ENCODE assay signal across 13 cellular contexts in genomic region chr9:4555251-4555650, GRCh38.
DNase-seq lines count a peak whose midpoint lies in the region; ATAC-seq and TF ChIP-seq lines count a peak whose summit lies in the region.
"Had no signal": no experiment of that assay in that cellular context is flagged by ENCODE, and none has a peak within 500 bp of the region (broad histone marks: within the 10 kb centered on the region; RNA-seq: fewer than 3 reads in every experiment).

No MANE protein-coding gene starts in this region.

- H2AFZ ChIP-seq in ACC112 (ENCODE audit: low read length, unreplicated experiment) (no peak overlapping the region), GM23248 (no peak overlapping the region), hepatocyte (no peak overlapping the region)

- H3K36me3 ChIP-seq in ACC112 (ENCODE audit: insufficient read depth, low read length): no peaks in the 10 kb centered on the region
- no peaks in the 10 kb centered on the region for H3K36me3 ChIP-seq in GM23248 (ENCODE audit: low read depth)
- H3K36me3 ChIP-seq in hepatocyte (replicated peaks; ENCODE audit: insufficient read depth, low read depth): no peaks in the 10 kb centered on the region

- no peaks in the 10 kb centered on the region for H3K9me3 Mint-ChIP-seq in activated CD8-positive, alpha-beta T cell treated with anti-CD3 and anti-CD28 coated beads, Interleukin-2, amount 10 ng/mL, durations not matched to agents 7 days and 5 days (ENCODE audit: insufficient read depth)
- H3K9me3 Mint-ChIP-seq: activated CD8-positive, alpha-beta T cell treated with anti-CD3 and anti-CD28 coated beads for 36 hours had no signal

- H4K20me1 ChIP-seq in GM23248 (ENCODE audit: insufficient read depth): no peaks in the 10 kb centered on the region
- no peaks in the 10 kb centered on the region for H4K20me1 ChIP-seq in hepatocyte (ENCODE audit: insufficient read depth, poor library complexity, severe bottlenecking)

- peaks cover 6% of the 10 kb centered on the region for H3K4me1 Mint-ChIP-seq in activated CD8-positive, alpha-beta T cell treated with anti-CD3 and anti-CD28 coated beads, Interleukin-2, amount 10 ng/mL, durations not matched to agents 7 days and 5 days (ENCODE audit: low read depth)

- no peak overlapping the region for H3K4me2 ChIP-seq in GM23248 (ENCODE audit: unreplicated experiment)
- H3K4me2 ChIP-seq in hepatocyte: no peak overlapping the region

- H3K4me3 ChIP-seq in ACC112 (ENCODE audit: low read depth, low read length) (peak overlapping the region; percentile 16; the same call in 1 of the 2 replicates), GM23248 (no peak overlapping the region), hepatocyte (no peak overlapping the region)
- H3K4me3 ChIP-seq: SK-N-MC had no signal

- H3K27me3 ChIP-seq in ACC112 (ENCODE audit: insufficient read depth, low read length): no peaks in the 10 kb centered on the region
- H3K27me3 ChIP-seq in GM23248 (replicated peaks; ENCODE audit: insufficient read depth): no peaks in the 10 kb centered on the region
- no peaks in the 10 kb centered on the region for H3K27me3 ChIP-seq in hepatocyte

- no peaks in the 10 kb centered on the region for H3K36me3 Mint-ChIP-seq in activated CD8-positive, alpha-beta T cell treated with anti-CD3 and anti-CD28 coated beads, Interleukin-2, amount 10 ng/mL, durations not matched to agents 7 days and 5 days (ENCODE audit: low read depth)

- CTCF ChIA-PET in activated CD8-positive, alpha-beta T cell treated with anti-CD3 and anti-CD28 coated beads, Interleukin-2, amount 10 ng/mL, durations not matched to agents 7 days and 5 days (lab: Charles Lee): interaction anchor here (1.5 kb wide), 1 partner anchor 17 kb away, joined by 5 read pairs; no protein-coding TSS in a partner anchor

- H3K4me1 ChIP-seq in ACC112 (ENCODE audit: control insufficient read depth, insufficient read depth, low read length, unreplicated experiment) (peaks cover 24% of the 10 kb centered on the region), GM23248 (ENCODE audit: insufficient read depth) (peaks cover 18% of the 10 kb centered on the region), hepatocyte (ENCODE audit: insufficient read depth) (peaks cover 12% of the 10 kb centered on the region)

- H3K9ac ChIP-seq in GM23248: no peak overlapping the region

- in situ Hi-C loops in GM23248 (cut with MboI): no loop called here

- DNase-seq in GM23248 (peak; percentile 58), RPMI7951 (ENCODE audit: low read depth) (peak; percentile 24), fibroblast of peridontal ligament (ENCODE audit: extremely low read depth) (peak; percentile 64), hepatocyte (ENCODE audit: low spot score) (no peak), COLO829 (ENCODE audit: low spot score) (no peak)
- DNase-seq in activated CD8-positive, alpha-beta T cell treated with anti-CD3 and anti-CD28 coated beads, Interleukin-2, amount 10 ng/mL, durations not matched to agents 7 days and 5 days: no peak
- DNase-seq: activated CD8-positive, alpha-beta T cell treated with anti-CD3 and anti-CD28 coated beads for 36 hours; anterior cingulate cortex; C1 segment of cervical spinal cord; NCI-H1930 had no signal

- POLR2A ChIA-PET in activated CD8-positive, alpha-beta T cell treated with anti-CD3 and anti-CD28 coated beads, Interleukin-2, amount 10 ng/mL, durations not matched to agents 7 days and 5 days (lab: Charles Lee): no interaction called here

- H3K79me2 ChIP-seq in ACC112 (ENCODE audit: control insufficient read depth, insufficient read depth, low read length, unreplicated experiment): no peaks in the 10 kb centered on the region
- H3K79me2 ChIP-seq in GM23248 (ENCODE audit: insufficient read depth): no peaks in the 10 kb centered on the region
- H3K79me2 ChIP-seq in hepatocyte: no peaks in the 10 kb centered on the region

- H3K9me2 ChIP-seq in GM23248 (ENCODE audit: insufficient read depth) (no peaks in the 10 kb centered on the region), hepatocyte (replicated peaks; ENCODE audit: insufficient read depth) (no peaks in the 10 kb centered on the region)

- H3K27me3 Mint-ChIP-seq in activated CD8-positive, alpha-beta T cell treated with anti-CD3 and anti-CD28 coated beads, Interleukin-2, amount 10 ng/mL, durations not matched to agents 7 days and 5 days (ENCODE audit: low read depth): peaks cover 4% of the 10 kb centered on the region
- H3K27me3 Mint-ChIP-seq: activated CD8-positive, alpha-beta T cell treated with anti-CD3 and anti-CD28 coated beads for 36 hours had no signal

- H3K27ac Mint-ChIP-seq in activated CD8-positive, alpha-beta T cell treated with anti-CD3 and anti-CD28 coated beads, Interleukin-2, amount 10 ng/mL, durations not matched to agents 7 days and 5 days: no peak overlapping the region
- H3K27ac Mint-ChIP-seq: activated CD8-positive, alpha-beta T cell treated with anti-CD3 and anti-CD28 coated beads for 36 hours had no signal

- TF ChIP-seq CTCF in hepatocyte (IDR thresholded peaks at IDR 0.05; ENCODE audit: poor library complexity): no peak

- H3K27ac ChIP-seq in ACC112 (ENCODE audit: low read depth, low read length) (peak overlapping the region; percentile 75), GM23248 (no peak overlapping the region), hepatocyte (no peak overlapping the region)
- H3K27ac ChIP-seq: SK-N-MC had no signal

- WGBS in GM23248 (ENCODE audit: low coverage in 1 of 2, low lambda C conversion rate in 2 of 2, missing lambda C conversion rate in 2 of 2), 2 experiments: 61 to 79% methylated on average over 2 of the region's 2 CpGs
- 27% methylated on average over 2 of the region's 2 CpGs for WGBS in hepatocyte (ENCODE audit: low lambda C conversion rate, missing lambda C conversion rate)

- H3K9me3 ChIP-seq in GM23248 (ENCODE audit: low read depth) (no peaks in the 10 kb centered on the region), hepatocyte (ENCODE audit: low read depth) (no peaks in the 10 kb centered on the region)

- no peak for ATAC-seq in activated CD8-positive, alpha-beta T cell treated with anti-CD3 and anti-CD28 coated beads, Interleukin-2, amount 10 ng/mL, durations not matched to agents 7 days and 5 days
- ATAC-seq in GM21737 (IDR thresholded peaks at IDR 0.05; ENCODE audit: unreplicated experiment): no peak
- ATAC-seq: activated CD8-positive, alpha-beta T cell treated with anti-CD3 and anti-CD28 coated beads for 36 hours had no signal

- peaks cover 9% of the 10 kb centered on the region; the same call in 1 of the 2 replicates for H3F3A ChIP-seq in GM23248 (ENCODE audit: insufficient read depth)

- H3K4me3 Mint-ChIP-seq in activated CD8-positive, alpha-beta T cell treated with anti-CD3 and anti-CD28 coated beads, Interleukin-2, amount 10 ng/mL, durations not matched to agents 7 days and 5 days: no peak overlapping the region
- H3K4me3 Mint-ChIP-seq: activated CD8-positive, alpha-beta T cell treated with anti-CD3 and anti-CD28 coated beads for 36 hours had no signal

Comparison
In these comparisons a context has a peak if more than half of its experiments do, and no peak if none do; other contexts are left out.
1. DNase-seq: peak in GM23248 (single experiment), RPMI7951 (single experiment) and fibroblast of peridontal ligament (single experiment); none in activated CD8-positive, alpha-beta T cell treated with anti-CD3 and anti-CD28 coated beads, Interleukin-2, amount 10 ng/mL, durations not matched to agents 7 days and 5 days (single experiment), hepatocyte (single experiment) and COLO829 (single experiment).